Comparison of ENCODE assay signal across 9 cellular contexts in the genomic region with DNA sequence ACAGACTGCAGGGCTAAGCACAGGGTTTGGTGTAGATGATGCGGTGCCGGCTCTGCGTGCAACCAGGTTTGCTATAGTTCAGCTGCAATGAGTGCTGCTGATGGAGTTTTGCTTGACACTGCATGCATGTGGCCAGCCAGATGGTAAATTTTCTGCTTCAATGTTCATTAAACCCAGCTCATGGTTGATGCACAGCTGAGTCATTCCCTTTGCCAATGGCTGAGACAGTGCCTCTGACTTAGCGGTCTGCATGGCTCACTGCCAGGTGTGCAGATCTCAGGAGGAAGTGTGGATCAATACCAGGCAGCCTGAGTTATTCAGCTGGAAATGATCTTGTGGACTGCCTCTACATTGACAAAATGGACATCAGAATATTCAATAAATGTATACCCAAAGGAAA.
DNase-seq lines count a peak whose midpoint lies in the region; ATAC-seq, FAIRE-seq and TF ChIP-seq lines count a peak whose summit lies in the region.
"Had no signal": no experiment of that assay in that cellular context is flagged by ENCODE, and none has a peak within 500 bp of the region (broad histone marks: within the 10 kb centered on the region; RNA-seq: fewer than 3 reads in every experiment).

No MANE protein-coding gene starts in this region.

- no peak overlapping the region for H3K27ac Mint-ChIP-seq in activated naive CD4-positive, alpha-beta T cell treated with anti-CD3 and anti-CD28 coated beads for 36 hours

- H3K9me2 ChIP-seq in PC-3 (replicated peaks; ENCODE audit: low read length) = no peaks in the 10 kb centered on the region

- H3K27me3 Mint-ChIP-seq in activated naive CD4-positive, alpha-beta T cell treated with anti-CD3 and anti-CD28 coated beads for 36 hours (ENCODE audit: low read depth) = no peaks in the 10 kb centered on the region

- peak overlapping the region; percentile 95 for H3K27ac ChIP-seq in PC-3 (ENCODE audit: low read length)
- peak overlapping the region; percentile 84 for H3K27ac ChIP-seq in keratinocyte (ENCODE audit: control insufficient read depth, insufficient read depth, low read length)
- H3K27ac ChIP-seq: PC-9 had no signal

- peak overlapping the region; percentile 84 for H3K4me2 ChIP-seq in PC-3 (ENCODE audit: low read length)
- H3K4me2 ChIP-seq in keratinocyte (ENCODE audit: control insufficient read depth, extremely low read depth, insufficient read depth, low read depth, low read length) = peak overlapping the region; percentile 1
- H3K4me2 ChIP-seq: PC-9 had no signal

- H3K36me3 Mint-ChIP-seq in activated naive CD4-positive, alpha-beta T cell treated with anti-CD3 and anti-CD28 coated beads for 36 hours (ENCODE audit: low read depth) = no peaks in the 10 kb centered on the region

- H3K4me3 ChIP-seq in PC-3 (ENCODE audit: low read length) = no peak overlapping the region
- H3K4me3 ChIP-seq in keratinocyte (ENCODE audit: control insufficient read depth in 2 of 3, extremely low read depth in 1 of 3, insufficient read depth in 2 of 3, low read depth in 1 of 3, low read length in 3 of 3) = no peak overlapping the region
- H3K4me3 ChIP-seq: PC-9 had no signal

- TF ChIP-seq CTCF in PC-3 (conservative IDR thresholded peaks at IDR 0.05; ENCODE audit: low read depth, low read length) (no peak), keratinocyte (optimal IDR thresholded peaks at IDR 0.05 in 1 of 3, IDR thresholded peaks at IDR 0.05 in 1 of 3, conservative IDR thresholded peaks at IDR 0.05 in 1 of 3; ENCODE audit: extremely low read depth in 1 of 3, insufficient read depth in 2 of 3, low read length in 3 of 3) (no peak)

- dilution Hi-C loops in keratinocyte (cut with MboI; ENCODE audit: extremely low pct_ligation_motif_present, low sequenced_read_pairs) = no loop called here

- ATAC-seq in HG03066 (IDR thresholded peaks at IDR 0.05; ENCODE audit: low read depth, unreplicated experiment) (peak; percentile 47), PC-3 (peak; percentile 72), HG02852 (IDR thresholded peaks at IDR 0.05; ENCODE audit: unreplicated experiment) (no peak)

- H3K27me3 ChIP-seq in PC-3 (ENCODE audit: low read length) = no peaks in the 10 kb centered on the region
- H3K27me3 ChIP-seq in keratinocyte (ENCODE audit: control insufficient read depth, extremely low read depth, insufficient read depth, low read length) = no peaks in the 10 kb centered on the region

- H3K9me3 Mint-ChIP-seq in activated naive CD4-positive, alpha-beta T cell treated with anti-CD3 and anti-CD28 coated beads for 36 hours = no peaks in the 10 kb centered on the region

- in situ Hi-C loops in G401 (cut with HindIII; ENCODE audit: low sequenced_read_pairs) = no loop called here

- peaks cover 4% of the 10 kb centered on the region for H3F3A ChIP-seq in PC-3 (ENCODE audit: low read length, unreplicated experiment)

- intact Hi-C loops in PC-3 (cut with micrococcal nuclease) = no loop called here
- intact Hi-C loops in activated naive CD4-positive, alpha-beta T cell treated with anti-CD3 and anti-CD28 coated beads for 36 hours (cut with micrococcal nuclease) = no loop called here

- H4K20me1 ChIP-seq in PC-3 (ENCODE audit: low read length) = no peaks in the 10 kb centered on the region
- no peaks in the 10 kb centered on the region for H4K20me1 ChIP-seq in keratinocyte (ENCODE audit: control insufficient read depth, extremely low read depth, insufficient read depth, low read length)

- DNase-seq in G401 (ENCODE audit: low spot score) (peak; percentile 29), PC-3 (peak; percentile 90), keratinocyte (ENCODE audit: low read depth, low spot score) (peak; percentile 88), nucleus accumbens (lab: John Stamatoyannopoulos, UW) (no peak), DMS153 treated with DMSO at 0.1 percent for 48 hours (lab: John Stamatoyannopoulos, UW; ENCODE audit: unreplicated experiment) (no peak)
- DNase-seq in activated naive CD4-positive, alpha-beta T cell treated with anti-CD3 and anti-CD28 coated beads for 36 hours = no peak
- DNase-seq: PC-9 had no signal

- H3K9me3 ChIP-seq in PC-3 (ENCODE audit: low read length) = no peaks in the 10 kb centered on the region
- H3K9me3 ChIP-seq in keratinocyte (ENCODE audit: control insufficient read depth, low read depth, low read length) = peaks cover 2% of the 10 kb centered on the region

- H3K4me3 Mint-ChIP-seq in activated naive CD4-positive, alpha-beta T cell treated with anti-CD3 and anti-CD28 coated beads for 36 hours = no peak overlapping the region

- H3K9ac ChIP-seq in PC-3 (ENCODE audit: low read length) = peak overlapping the region; percentile 53
- H3K9ac ChIP-seq in keratinocyte (ENCODE audit: control insufficient read depth, extremely low read depth, insufficient read depth, low read length) = no peak overlapping the region

- H3K79me2 ChIP-seq in PC-3 (ENCODE audit: low read length) = no peaks in the 10 kb centered on the region
- no peaks in the 10 kb centered on the region for H3K79me2 ChIP-seq in keratinocyte (ENCODE audit: control insufficient read depth, insufficient read depth, low read length)

- H3K36me3 ChIP-seq in PC-3 (ENCODE audit: low read depth, low read length) (no peaks in the 10 kb centered on the region), keratinocyte (ENCODE audit: control insufficient read depth in 2 of 2, extremely low read depth in 1 of 2, insufficient read depth in 2 of 2, low read length in 2 of 2) (no peaks in the 10 kb centered on the region)

- FAIRE-seq in keratinocyte (lab: Jason Lieb, UNC) = peak; percentile 99

- 0 out of 2 replicates have a peak overlapping the region, but pooled peaks have one; percentile 25 for H2AFZ ChIP-seq in PC-3 (ENCODE audit: low read length)
- H2AFZ ChIP-seq in keratinocyte (ENCODE audit: control insufficient read depth, low read length) = peak overlapping the region; percentile 40
- H2AFZ ChIP-seq: PC-9 had no signal

- H3K4me1 ChIP-seq in PC-3 (ENCODE audit: insufficient read depth, low read length) (peaks cover 38% of the 10 kb centered on the region), keratinocyte (ENCODE audit: control insufficient read depth, extremely low read depth, insufficient read depth, low read length) (peaks cover 29% of the 10 kb centered on the region)

- POLR2A ChIA-PET in PC-3 (lab: Charles Lee; ENCODE audit: unreplicated experiment) = no interaction called here

- CTCF ChIA-PET in PC-3 (lab: Charles Lee) = no interaction called here
- CTCF ChIA-PET in activated naive CD4-positive, alpha-beta T cell treated with anti-CD3 and anti-CD28 coated beads for 36 hours (lab: Charles Lee) = no interaction called here

- H3K9me1 ChIP-seq in keratinocyte (ENCODE audit: control insufficient read depth, extremely low read depth, insufficient read depth, low read length) = no peaks in the 10 kb centered on the region

- H3K4me1 Mint-ChIP-seq in activated naive CD4-positive, alpha-beta T cell treated with anti-CD3 and anti-CD28 coated beads for 36 hours (ENCODE audit: low read depth) = no peaks in the 10 kb centered on the region

- BruUV-seq in PC-3 (replicated peaks; lab: Mats Ljungman, UMichigan) = no TSS peak

Comparison
In these comparisons a context has a peak if more than half of its experiments do, and no peak if none do; other contexts are left out.
1. DNase-seq: peak in G401 (single experiment), PC-3 (single experiment) and keratinocyte (single experiment); none in activated naive CD4-positive, alpha-beta T cell treated with anti-CD3 and anti-CD28 coated beads for 36 hours (single experiment), nucleus accumbens (0 of 56) and DMS153 treated with DMSO at 0.1 percent for 48 hours (single experiment).